Comparison of ENCODE assay signal across 9 cellular contexts in genomic region chr5:151663617-151664322, GRCh38. TPM values are rescaled to one million over a fixed set of nuclear protein-coding genes. Genes with fewer than 3 reads are reported as not detected.
DNase-seq lines count a peak whose midpoint lies in the region; ATAC-seq lines count a peak whose summit lies in the region.
"Had no signal": no experiment of that assay in that cellular context is flagged by ENCODE, and none has a peak within 500 bp of the region (broad histone marks: within the 10 kb centered on the region; RNA-seq: fewer than 3 reads in every experiment).

No MANE protein-coding gene starts in this region.

- H3K27me3 ChIP-seq in mucosa of rectum (ENCODE audit: control insufficient read depth in 2 of 2, insufficient read depth in 2 of 2, low read length in 2 of 2) = no peaks in the 10 kb centered on the region

- H3K4me1 ChIP-seq in mucosa of rectum (ENCODE audit: control insufficient read depth in 2 of 2, insufficient read depth in 2 of 2, low read length in 2 of 2) = peaks cover 6 to 17% of the 10 kb centered on the region in 2 donors

- peaks cover 5 to 6% of the 10 kb centered on the region in 2 donors for H3K27me3 Mint-ChIP-seq in natural killer cell treated with Interleukin-12 subunit alpha and Interleukin-12 subunit beta and Interleukin-15 and Interleukin-18, amount 100 ng/mL, for 72 hours

- H3K36me3 Mint-ChIP-seq in natural killer cell treated with Interleukin-12 subunit alpha and Interleukin-12 subunit beta and Interleukin-15 and Interleukin-18, amount 100 ng/mL, for 72 hours = no peaks in the 10 kb centered on the region

- peaks cover 0 to 8% of the 10 kb centered on the region in 2 donors for H3K36me3 ChIP-seq in mucosa of rectum (ENCODE audit: control insufficient read depth in 2 of 2, insufficient read depth in 2 of 2, low read length in 2 of 2)

- no peak overlapping the region for H3K27ac Mint-ChIP-seq in natural killer cell treated with Interleukin-12 subunit alpha and Interleukin-12 subunit beta and Interleukin-15 and Interleukin-18, amount 100 ng/mL, for 72 hours

- peaks cover 6% of the 10 kb centered on the region in 2 donors for H3K4me1 Mint-ChIP-seq in natural killer cell treated with Interleukin-12 subunit alpha and Interleukin-12 subunit beta and Interleukin-15 and Interleukin-18, amount 100 ng/mL, for 72 hours (ENCODE audit: low read depth in 2 of 2)

- no peak overlapping the region for H3K4me3 ChIP-seq in mucosa of rectum (ENCODE audit: low read length in 2 of 2)

- DNase-seq in Ammon's horn (ENCODE audit: low spot score) = peak; percentile 77
- DNase-seq in NCI-H2029 (lab: John Stamatoyannopoulos, UW) = peak; percentile 16
- no peak for DNase-seq in natural killer cell treated with Interleukin-12 subunit alpha and Interleukin-12 subunit beta and Interleukin-15 and Interleukin-18, amount 100 ng/mL, for 72 hours (ENCODE audit: low spot score)
- no peak for DNase-seq in COLO668 (lab: John Stamatoyannopoulos, UW; ENCODE audit: unreplicated experiment)
- DNase-seq in SHP77 (lab: John Stamatoyannopoulos, UW) = no peak
- no peak for DNase-seq in NCI-H748 treated with DMSO at 0.1 percent for 48 hours (lab: John Stamatoyannopoulos, UW)
- DNase-seq: DMS79 had no signal

- no peak for ATAC-seq in natural killer cell treated with Interleukin-12 subunit alpha and Interleukin-12 subunit beta and Interleukin-15 and Interleukin-18, amount 100 ng/mL, for 72 hours

- H3K4me3 Mint-ChIP-seq in natural killer cell treated with Interleukin-12 subunit alpha and Interleukin-12 subunit beta and Interleukin-15 and Interleukin-18, amount 100 ng/mL, for 72 hours = no peak overlapping the region

- peak overlapping the region; percentile 76 for H3K27ac ChIP-seq in cingulate gyrus (ENCODE audit: low read depth, low read length)
- H3K27ac ChIP-seq in mucosa of rectum (ENCODE audit: low read depth in 2 of 2, low read length in 2 of 2) = peak overlapping the region; percentile 10 to 30

- no peaks in the 10 kb centered on the region for H3K9me3 ChIP-seq in mucosa of rectum (ENCODE audit: control insufficient read depth in 2 of 2, low read length in 2 of 2)

- H3K9me3 Mint-ChIP-seq in natural killer cell treated with Interleukin-12 subunit alpha and Interleukin-12 subunit beta and Interleukin-15 and Interleukin-18, amount 100 ng/mL, for 72 hours = no peaks in the 10 kb centered on the region

- no peak overlapping the region for H3K9ac ChIP-seq in mucosa of rectum (ENCODE audit: low read depth in 1 of 2, low read length in 2 of 2)

RNA-seq across cellular contexts. Expression of gene SPARC, which starts 22.9 kb away (rescaled TPM):
- not detected for total RNA-seq in natural killer cell treated with Interleukin-12 subunit alpha and Interleukin-12 subunit beta and Interleukin-15 and Interleukin-18, amount 100 ng/mL, for 72 hours

Comparison
In these comparisons a context has a peak if more than half of its experiments do, and no peak if none do; other contexts are left out.
1. DNase-seq: peak in Ammon's horn (single experiment) and NCI-H2029 (single experiment); none in natural killer cell treated with Interleukin-12 subunit alpha and Interleukin-12 subunit beta and Interleukin-15 and Interleukin-18, amount 100 ng/mL, for 72 hours (single experiment), COLO668 (single experiment), SHP77 (0 of 2) and NCI-H748 treated with DMSO at 0.1 percent for 48 hours (single experiment).